ENCODE assay signal across 22 cellular contexts in the genomic region with DNA sequence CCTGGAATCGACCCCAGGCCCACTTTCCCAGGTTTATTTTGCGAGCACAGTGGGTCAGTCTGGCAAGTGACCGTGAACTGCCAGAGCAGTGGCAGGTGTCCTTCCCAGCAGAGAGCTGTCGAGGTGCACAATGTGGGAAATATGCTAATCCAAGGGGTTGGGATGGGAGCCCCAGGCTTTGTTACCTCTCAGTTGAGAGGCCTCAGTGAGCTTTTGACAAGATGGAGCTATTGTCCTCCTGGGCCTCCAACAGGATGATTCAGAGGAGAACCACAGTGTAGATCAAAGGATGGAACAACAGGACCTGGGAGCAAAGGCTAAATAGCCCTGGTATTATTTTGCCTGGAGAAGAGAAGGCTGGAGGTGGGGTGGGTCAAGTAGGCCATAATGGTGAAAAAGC.
"Had no signal": no experiment of that assay in that cellular context is flagged by ENCODE, and none has a peak within 500 bp of the region (broad histone marks: within the 10 kb centered on the region; RNA-seq: fewer than 3 reads in every experiment).

No MANE protein-coding gene starts in this region.

- H3K4me3 ChIP-seq: colonic mucosa, heart left ventricle, left ventricle myocardium inferior, tibial artery had no signal

- FAIRE-seq: endometrium, frontal cortex had no signal

- H3K4me1 ChIP-seq: colonic mucosa, tibial artery had no signal

- H3K27me3 Mint-ChIP-seq: activated CD4-positive, alpha-beta T cell treated with anti-CD3 and anti-CD28 coated beads, Interleukin-2, amount 10 ng/mL, durations not matched to agents 24 days and 14 days; activated CD8-positive, alpha-beta T cell treated with anti-CD3 and anti-CD28 coated beads for 36 hours; central memory CD8-positive, alpha-beta T cell; memory B cell had no signal

- H3K36me3 Mint-ChIP-seq: memory B cell; naive thymus-derived CD8-positive, alpha-beta T cell had no signal

- H3K4me1 Mint-ChIP-seq: activated CD4-positive, alpha-beta T cell treated with anti-CD3 and anti-CD28 coated beads, Interleukin-2, amount 10 ng/mL, durations not matched to agents 24 days and 14 days; activated T-helper 17 cell treated with anti-CD3 and anti-CD28 coated beads, Interleukin-2, amount 50 U/mL, for 72 hours; central memory CD8-positive, alpha-beta T cell; memory B cell; naive thymus-derived CD8-positive, alpha-beta T cell had no signal

- H3K9me3 ChIP-seq: colonic mucosa, heart left ventricle, left ventricle myocardium inferior, tibial artery had no signal

- H3K27ac ChIP-seq: brain microvascular endothelial cell, colonic mucosa, heart left ventricle, left ventricle myocardium inferior, tibial artery had no signal

- H3K9me3 Mint-ChIP-seq: activated CD4-positive, alpha-beta T cell treated with anti-CD3 and anti-CD28 coated beads, Interleukin-2, amount 10 ng/mL, durations not matched to agents 24 days and 14 days; activated CD8-positive, alpha-beta T cell treated with anti-CD3 and anti-CD28 coated beads for 36 hours; activated T-helper 17 cell treated with anti-CD3 and anti-CD28 coated beads, Interleukin-2, amount 50 U/mL, for 72 hours; memory B cell; naive thymus-derived CD8-positive, alpha-beta T cell; T-helper 1 cell treated with Interleukin-12 subunit alpha and Interleukin-12 subunit beta and Interleukin-4 antibody, amounts not matched to agents 30 μg/mL and 1 μg/mL, for 36 hours had no signal

- DNase-seq: activated CD4-positive, alpha-beta T cell treated with anti-CD3 and anti-CD28 coated beads, Interleukin-2, amount 10 ng/mL, durations not matched to agents 24 days and 14 days; activated CD8-positive, alpha-beta T cell treated with anti-CD3 and anti-CD28 coated beads for 36 hours; activated naive CD4-positive, alpha-beta T cell treated with Interleukin-2 at 50 U/mL for 16 hours; activated T-cell treated with anti-CD3 and anti-CD28 coated beads, Interleukin-2, amount 50 U/mL, for 1 hour; brain microvascular endothelial cell; colonic mucosa; erythroblast; heart left ventricle; left ventricle myocardium inferior; naive thymus-derived CD8-positive, alpha-beta T cell; occipital lobe; posterior cingulate gyrus; retina; stimulated activated CD4-positive, alpha-beta T cell treated with anti-CD3 and anti-CD28 coated beads, Interleukin-1b, Interleukin-23, amount 100 ng/mL, for 48 hours; stimulated activated naive CD4-positive, alpha-beta T cell treated with Interleukin-2 at 50 U/mL for 16 hours; tibial artery had no signal

- H3K4me3 Mint-ChIP-seq: activated CD4-positive, alpha-beta T cell treated with anti-CD3 and anti-CD28 coated beads, Interleukin-2, amount 10 ng/mL, durations not matched to agents 24 days and 14 days; activated CD8-positive, alpha-beta T cell treated with anti-CD3 and anti-CD28 coated beads for 36 hours; activated T-helper 17 cell treated with anti-CD3 and anti-CD28 coated beads, Interleukin-2, amount 50 U/mL, for 72 hours; central memory CD8-positive, alpha-beta T cell; memory B cell; naive thymus-derived CD8-positive, alpha-beta T cell; T-helper 1 cell treated with Interleukin-12 subunit alpha and Interleukin-12 subunit beta and Interleukin-4 antibody, amounts not matched to agents 30 μg/mL and 1 μg/mL, for 36 hours had no signal

- H3K36me3 ChIP-seq: brain microvascular endothelial cell, colonic mucosa, heart left ventricle, left ventricle myocardium inferior, tibial artery had no signal

- H3K27me3 ChIP-seq: brain microvascular endothelial cell, colonic mucosa, heart left ventricle, tibial artery had no signal

- H3K27ac Mint-ChIP-seq: activated CD4-positive, alpha-beta T cell treated with anti-CD3 and anti-CD28 coated beads, Interleukin-2, amount 10 ng/mL, durations not matched to agents 24 days and 14 days; activated CD8-positive, alpha-beta T cell treated with anti-CD3 and anti-CD28 coated beads for 36 hours; activated T-helper 17 cell treated with anti-CD3 and anti-CD28 coated beads, Interleukin-2, amount 50 U/mL, for 72 hours; memory B cell; T-helper 1 cell treated with Interleukin-12 subunit alpha and Interleukin-12 subunit beta and Interleukin-4 antibody, amounts not matched to agents 30 μg/mL and 1 μg/mL, for 36 hours had no signal

- ATAC-seq: activated CD8-positive, alpha-beta T cell treated with anti-CD3 and anti-CD28 coated beads for 36 hours; activated T-helper 17 cell treated with anti-CD3 and anti-CD28 coated beads, Interleukin-2, amount 50 U/mL, for 72 hours; heart left ventricle; naive thymus-derived CD8-positive, alpha-beta T cell had no signal
